In the genomic region with DNA sequence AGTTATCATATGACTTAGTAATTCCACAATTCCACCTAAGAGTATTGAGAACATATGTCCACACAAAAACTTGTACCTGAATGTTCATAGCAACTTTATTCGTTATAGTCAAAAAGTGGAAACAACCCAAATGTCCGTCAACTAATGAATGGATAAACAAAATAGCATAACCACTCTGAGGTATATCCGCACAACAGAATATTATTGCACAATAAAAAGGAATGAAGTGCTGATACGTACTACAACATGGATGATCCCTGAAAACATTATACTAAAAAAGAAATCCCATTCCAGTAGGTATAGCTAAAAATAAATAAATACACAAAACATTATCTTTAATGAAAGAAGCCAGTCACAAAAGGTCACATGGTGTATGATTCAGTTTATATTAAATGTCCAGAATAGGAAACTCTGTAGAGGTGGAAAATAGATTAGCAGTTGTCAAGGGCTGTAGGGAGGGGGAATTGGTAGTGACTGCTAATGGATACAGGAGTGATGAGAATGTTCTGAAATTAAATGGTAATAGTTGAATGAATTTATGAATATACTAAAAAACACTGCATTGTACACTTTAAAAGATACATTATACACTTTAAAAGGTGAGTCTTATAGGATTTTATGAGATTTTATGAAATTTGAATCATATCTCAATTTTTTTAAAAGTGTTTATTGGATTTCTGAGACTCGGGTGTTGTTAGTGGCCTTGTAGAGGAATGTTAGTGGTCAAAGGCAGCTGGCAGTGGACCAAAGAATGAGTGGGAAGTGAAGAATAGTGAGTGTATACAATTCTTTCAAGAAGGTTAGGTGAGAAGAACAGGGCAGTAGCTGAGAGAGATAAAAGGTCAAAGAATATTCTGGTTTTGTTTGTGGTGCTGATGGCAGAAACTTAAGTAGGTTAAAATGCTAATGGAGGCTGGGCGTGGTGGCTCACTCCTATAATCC, we compare ENCODE assay signal across 1 cellular context.
A peak's percentile ranks its signal among the peaks of the same experiment; 100 is the strongest.
TF ChIP-seq lines count a peak whose summit lies in the region.

No MANE protein-coding gene starts in this region.

TF ChIP-seq in HepG2, 621 proteins besides CTCF, POLR2A, EP300 and RAD21:
- TF ChIP-seq TGIF2 (CRISPR knock-in tag; IDR thresholded peaks at IDR 0.05) (no peak), ZNF3 (CRISPR knock-in tag; IDR thresholded peaks at IDR 0.05) (no peak), HDAC2 (CRISPR knock-in tag; IDR thresholded peaks at IDR 0.05) (no peak), CEBPG (CRISPR knock-in tag; IDR thresholded peaks at IDR 0.05) (0 out of 2 replicates have a peak, but pooled peaks have one; percentile 9), DMAP1 (CRISPR knock-in tag; IDR thresholded peaks at IDR 0.05) (no peak), ZNF12 (CRISPR knock-in tag; IDR thresholded peaks at IDR 0.05) (no peak), ZSCAN9 (CRISPR knock-in tag; IDR thresholded peaks at IDR 0.05; ENCODE audit: borderline replicate concordance) (no peak), ZFP82 (CRISPR knock-in tag; IDR thresholded peaks at IDR 0.05; ENCODE audit: borderline replicate concordance) (no peak), CEBPB (IDR thresholded peaks at IDR 0.05; ENCODE audit: borderline replicate concordance, low read depth, low read length) (peak; percentile 78)
- TF ChIP-seq, protein P1, sequence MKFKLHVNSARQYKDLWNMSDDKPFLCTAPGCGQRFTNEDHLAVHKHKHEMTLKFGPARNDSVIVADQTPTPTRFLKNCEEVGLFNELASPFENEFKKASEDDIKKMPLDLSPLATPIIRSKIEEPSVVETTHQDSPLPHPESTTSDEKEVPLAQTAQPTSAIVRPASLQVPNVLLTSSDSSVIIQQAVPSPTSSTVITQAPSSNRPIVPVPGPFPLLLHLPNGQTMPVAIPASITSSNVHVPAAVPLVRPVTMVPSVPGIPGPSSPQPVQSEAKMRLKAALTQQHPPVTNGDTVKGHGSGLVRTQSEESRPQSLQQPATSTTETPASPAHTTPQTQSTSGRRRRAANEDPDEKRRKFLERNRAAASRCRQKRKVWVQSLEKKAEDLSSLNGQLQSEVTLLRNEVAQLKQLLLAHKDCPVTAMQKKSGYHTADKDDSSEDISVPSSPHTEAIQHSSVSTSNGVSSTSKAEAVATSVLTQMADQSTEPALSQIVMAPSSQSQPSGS (CRISPR knock-in tag; IDR thresholded peaks at IDR 0.05), result no peak
- TF ChIP-seq, protein P2, sequence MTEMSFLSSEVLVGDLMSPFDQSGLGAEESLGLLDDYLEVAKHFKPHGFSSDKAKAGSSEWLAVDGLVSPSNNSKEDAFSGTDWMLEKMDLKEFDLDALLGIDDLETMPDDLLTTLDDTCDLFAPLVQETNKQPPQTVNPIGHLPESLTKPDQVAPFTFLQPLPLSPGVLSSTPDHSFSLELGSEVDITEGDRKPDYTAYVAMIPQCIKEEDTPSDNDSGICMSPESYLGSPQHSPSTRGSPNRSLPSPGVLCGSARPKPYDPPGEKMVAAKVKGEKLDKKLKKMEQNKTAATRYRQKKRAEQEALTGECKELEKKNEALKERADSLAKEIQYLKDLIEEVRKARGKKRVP (CRISPR knock-in tag; IDR thresholded peaks at IDR 0.05), result 0 out of 4 replicates have a peak, but pooled peaks of 1 of the 2 experiments have one; percentile 2
- TF ChIP-seq, protein P3, sequence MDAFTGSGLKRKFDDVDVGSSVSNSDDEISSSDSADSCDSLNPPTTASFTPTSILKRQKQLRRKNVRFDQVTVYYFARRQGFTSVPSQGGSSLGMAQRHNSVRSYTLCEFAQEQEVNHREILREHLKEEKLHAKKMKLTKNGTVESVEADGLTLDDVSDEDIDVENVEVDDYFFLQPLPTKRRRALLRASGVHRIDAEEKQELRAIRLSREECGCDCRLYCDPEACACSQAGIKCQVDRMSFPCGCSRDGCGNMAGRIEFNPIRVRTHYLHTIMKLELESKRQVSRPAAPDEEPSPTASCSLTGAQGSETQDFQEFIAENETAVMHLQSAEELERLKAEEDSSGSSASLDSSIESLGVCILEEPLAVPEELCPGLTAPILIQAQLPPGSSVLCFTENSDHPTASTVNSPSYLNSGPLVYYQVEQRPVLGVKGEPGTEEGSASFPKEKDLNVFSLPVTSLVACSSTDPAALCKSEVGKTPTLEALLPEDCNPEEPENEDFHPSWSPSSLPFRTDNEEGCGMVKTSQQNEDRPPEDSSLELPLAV (CRISPR knock-in tag; conservative IDR thresholded peaks at IDR 0.05; ENCODE audit: low read depth), result no peak
